In genomic region chr2:205139822-205140612, GRCh38 we compare ENCODE assay signal across 10 cellular contexts.
DNase-seq lines count a peak whose midpoint lies in the region; ATAC-seq and TF ChIP-seq lines count a peak whose summit lies in the region.
"Had no signal": no experiment of that assay in that cellular context is flagged by ENCODE, and none has a peak within 500 bp of the region (broad histone marks: within the 10 kb centered on the region; RNA-seq: fewer than 3 reads in every experiment).

No MANE protein-coding gene starts in this region.

- no peak for TF ChIP-seq POLR2A in adrenal gland (IDR thresholded peaks at IDR 0.05)

- H3K27ac ChIP-seq in adrenal gland (no peak overlapping the region), dorsolateral prefrontal cortex (no peak overlapping the region)

- peaks cover 19% of the 10 kb centered on the region for H3K4me1 Mint-ChIP-seq in nephron progenitor cell
- H3K4me1 Mint-ChIP-seq in mesothelial cell of epicardium, result no peaks in the 10 kb centered on the region
- peaks cover 1% of the 10 kb centered on the region for H3K4me1 Mint-ChIP-seq in activated CD4-positive, alpha-beta memory T cell treated with anti-CD3 and anti-CD28 coated beads for 36 hours (ENCODE audit: low read depth)
- H3K4me1 Mint-ChIP-seq: activated CD8-positive, alpha-beta memory T cell treated with anti-CD3 and anti-CD28 coated beads, Interleukin-2, amount 10 ng/mL, durations not matched to agents 7 days and 5 days had no signal

- DNase-seq in adrenal gland (peak; percentile 19 to 69 (median 32)), nephron progenitor cell (peak; percentile 23), mesothelial cell of epicardium (ENCODE audit: low spot score in 2 of 2, unreplicated experiment in 2 of 2) (no peak), dorsolateral prefrontal cortex (no peak), T-helper 2 cell (no peak)
- no peak for DNase-seq in activated CD4-positive, alpha-beta memory T cell treated with anti-CD3 and anti-CD28 coated beads for 36 hours
- DNase-seq: activated CD8-positive, alpha-beta memory T cell treated with anti-CD3 and anti-CD28 coated beads, Interleukin-2, amount 10 ng/mL, durations not matched to agents 7 days and 5 days; NCI-H524 had no signal

- ATAC-seq in GM19395 (IDR thresholded peaks at IDR 0.05; ENCODE audit: unreplicated experiment) (peak; percentile 84), HG03103 (IDR thresholded peaks at IDR 0.05; ENCODE audit: low read depth, unreplicated experiment) (peak; percentile 46)
- ATAC-seq: activated CD8-positive, alpha-beta memory T cell treated with anti-CD3 and anti-CD28 coated beads, Interleukin-2, amount 10 ng/mL, durations not matched to agents 7 days and 5 days had no signal

- H3K4me3 Mint-ChIP-seq in nephron progenitor cell, result no peak overlapping the region
- H3K4me3 Mint-ChIP-seq in mesothelial cell of epicardium, result no peak overlapping the region
- no peak overlapping the region for H3K4me3 Mint-ChIP-seq in activated CD4-positive, alpha-beta memory T cell treated with anti-CD3 and anti-CD28 coated beads for 36 hours
- H3K4me3 Mint-ChIP-seq: activated CD8-positive, alpha-beta memory T cell treated with anti-CD3 and anti-CD28 coated beads, Interleukin-2, amount 10 ng/mL, durations not matched to agents 7 days and 5 days had no signal

- peaks cover 3% of the 10 kb centered on the region for H3K9me3 Mint-ChIP-seq in nephron progenitor cell
- peaks cover 6% of the 10 kb centered on the region for H3K9me3 Mint-ChIP-seq in mesothelial cell of epicardium
- H3K9me3 Mint-ChIP-seq in activated CD4-positive, alpha-beta memory T cell treated with anti-CD3 and anti-CD28 coated beads for 36 hours, result peaks cover 4% of the 10 kb centered on the region

- H3K27ac Mint-ChIP-seq in nephron progenitor cell (no peak overlapping the region), mesothelial cell of epicardium (no peak overlapping the region)
- H3K27ac Mint-ChIP-seq in activated CD4-positive, alpha-beta memory T cell treated with anti-CD3 and anti-CD28 coated beads for 36 hours, result no peak overlapping the region
- H3K27ac Mint-ChIP-seq: activated CD8-positive, alpha-beta memory T cell treated with anti-CD3 and anti-CD28 coated beads, Interleukin-2, amount 10 ng/mL, durations not matched to agents 7 days and 5 days had no signal

- POLR2A ChIA-PET in activated CD4-positive, alpha-beta memory T cell treated with anti-CD3 and anti-CD28 coated beads for 36 hours (lab: Charles Lee), result no interaction called here

- 40 to 50% (median 46%) methylated on average over 9 of the region's 9 CpGs for WGBS in adrenal gland, 4 donors

- no peak overlapping the region for H3K4me3 ChIP-seq in adrenal gland
- H3K4me3 ChIP-seq in dorsolateral prefrontal cortex, result no peak overlapping the region

- no peaks in the 10 kb centered on the region for H3K36me3 Mint-ChIP-seq in nephron progenitor cell (ENCODE audit: low read depth)
- peaks cover 2% of the 10 kb centered on the region for H3K36me3 Mint-ChIP-seq in mesothelial cell of epicardium
- H3K36me3 Mint-ChIP-seq in activated CD4-positive, alpha-beta memory T cell treated with anti-CD3 and anti-CD28 coated beads for 36 hours, result peaks cover 1% of the 10 kb centered on the region

- intact Hi-C loops in adrenal gland (cut with DNase I) (no loop called here), dorsolateral prefrontal cortex (cut with DNase I) (no loop called here)
- intact Hi-C loops in activated CD4-positive, alpha-beta memory T cell treated with anti-CD3 and anti-CD28 coated beads for 36 hours (cut with micrococcal nuclease), result no loop called here

- no peak for TF ChIP-seq CTCF in adrenal gland (IDR thresholded peaks at IDR 0.05)
- no peak for TF ChIP-seq CTCF in nephron progenitor cell (IDR thresholded peaks at IDR 0.05)
- no peak for TF ChIP-seq CTCF in mesothelial cell of epicardium (IDR thresholded peaks at IDR 0.05; ENCODE audit: unreplicated experiment)
- TF ChIP-seq CTCF in dorsolateral prefrontal cortex (IDR thresholded peaks at IDR 0.05 in 54 of 56, conservative IDR thresholded peaks at IDR 0.05 in 2 of 56; ENCODE audit: low read depth in 1 of 56, partially characterized antibody in 56 of 56), result no peak

- CTCF ChIA-PET in activated CD4-positive, alpha-beta memory T cell treated with anti-CD3 and anti-CD28 coated beads for 36 hours (lab: Charles Lee), result interaction anchor here (0.7 kb wide), 1 partner anchor 18 kb away, joined by 5 read pairs; no protein-coding TSS in a partner anchor

- H3K27me3 ChIP-seq in adrenal gland (no peaks in the 10 kb centered on the region), dorsolateral prefrontal cortex (no peaks in the 10 kb centered on the region)

- no peaks in the 10 kb centered on the region for H3K9me3 ChIP-seq in adrenal gland (replicated peaks in 1 of 3)

- H3K4me1 ChIP-seq in adrenal gland (replicated peaks in 1 of 2), result peaks cover 0 to 8% of the 10 kb centered on the region in 2 donors

- H3K27me3 Mint-ChIP-seq in nephron progenitor cell (ENCODE audit: low read depth, poor library complexity) (peaks cover 2% of the 10 kb centered on the region), mesothelial cell of epicardium (ENCODE audit: low read depth) (no peaks in the 10 kb centered on the region)
- H3K27me3 Mint-ChIP-seq in activated CD4-positive, alpha-beta memory T cell treated with anti-CD3 and anti-CD28 coated beads for 36 hours, result no peaks in the 10 kb centered on the region
- H3K27me3 Mint-ChIP-seq: activated CD8-positive, alpha-beta memory T cell treated with anti-CD3 and anti-CD28 coated beads, Interleukin-2, amount 10 ng/mL, durations not matched to agents 7 days and 5 days had no signal

- H3K36me3 ChIP-seq in adrenal gland (replicated peaks in 1 of 2), result no peaks in the 10 kb centered on the region

Comparison
In these comparisons a context has a peak if more than half of its experiments do, and no peak if none do; other contexts are left out.
1. DNase-seq: peak in adrenal gland (7 of 7) and nephron progenitor cell (single experiment); none in mesothelial cell of epicardium (0 of 2), activated CD4-positive, alpha-beta memory T cell treated with anti-CD3 and anti-CD28 coated beads for 36 hours (single experiment), dorsolateral prefrontal cortex (0 of 10) and T-helper 2 cell (0 of 5).